8 cellular contexts compared by ENCODE assay signal in the genomic region with DNA sequence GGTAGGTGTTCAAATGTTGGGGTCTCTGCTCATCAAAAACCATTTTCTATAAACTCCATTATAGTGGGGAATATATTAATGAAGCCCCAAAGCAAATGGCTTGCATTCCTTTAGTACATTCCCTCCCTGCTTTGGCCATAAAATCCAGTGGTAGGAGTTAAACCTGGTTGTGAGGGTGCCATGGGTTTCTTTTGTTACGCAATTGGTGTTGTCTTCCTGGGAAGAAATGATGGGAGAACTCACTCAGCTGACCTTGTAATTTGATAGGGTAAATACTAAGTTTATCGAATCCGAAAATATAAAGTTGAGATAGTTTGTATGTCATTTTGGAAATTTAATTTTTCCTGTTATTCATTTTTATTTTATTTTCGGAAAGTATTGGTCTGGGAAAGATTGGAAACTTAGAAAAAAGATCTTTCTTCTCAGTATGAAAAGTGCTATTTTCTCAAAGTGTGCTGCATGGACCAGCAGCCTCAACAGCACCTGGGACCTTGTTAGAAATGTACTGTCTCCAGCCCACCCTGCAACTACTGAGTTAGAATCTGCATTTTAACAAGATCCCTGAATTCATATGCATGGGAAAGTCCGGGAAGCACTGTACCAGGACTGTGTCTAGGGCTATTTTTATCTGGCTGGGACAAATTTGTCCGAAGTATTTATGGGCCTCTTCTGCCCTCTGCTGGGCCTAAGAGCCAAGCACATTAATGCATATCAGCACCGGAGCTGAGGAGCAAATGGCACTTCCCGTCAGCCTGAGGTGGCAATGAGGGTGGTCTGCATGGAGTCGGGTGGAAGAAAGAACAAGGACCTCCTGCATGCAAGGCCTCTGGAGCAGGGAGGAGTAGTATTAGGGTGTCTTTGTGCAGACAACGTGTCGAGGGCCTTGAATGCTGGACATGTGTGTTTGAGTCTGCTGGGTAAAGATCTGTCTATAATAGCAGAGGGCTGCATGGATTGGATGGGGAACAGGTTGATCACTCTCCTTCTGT. TPM values are rescaled to one million over a fixed set of nuclear protein-coding genes. Genes with fewer than 3 reads are reported as not detected.
DNase-seq lines count a peak whose midpoint lies in the region; ATAC-seq and TF ChIP-seq lines count a peak whose summit lies in the region.

No MANE protein-coding gene starts in this region.

- H3K27me3 ChIP-seq in left lung = no peaks in the 10 kb centered on the region

- intact Hi-C loops in left lung (cut with DNase I) = loop anchor here in 1 of 2 donors (10.0 kb wide), 1 partner anchor 318 kb away; no protein-coding TSS in a partner anchor

- DNase-seq in ACHN (peak; percentile 68), GM20000 (ENCODE audit: low spot score) (peak; percentile 48), NCI-H226 (peak; percentile 67), chondrocyte (ENCODE audit: low spot score) (no peak), left lung (peak in 1 of 2 donors; percentile 48)
- DNase-seq in activated CD4-positive, CD25-positive, alpha-beta regulatory T cell treated with anti-CD3 and anti-CD28 coated beads, Interleukin-2, amount 50 U/mL, for 72 hours = peak; percentile 53
- peak; percentile 27 to 28 for DNase-seq in stimulated activated CD4-positive, alpha-beta T cell treated with anti-CD3 and anti-CD28 coated beads, Interleukin-2, amount 100 ng/mL, for 48 hours

- H3K4me1 ChIP-seq in left lung = peaks cover 0 to 3% of the 10 kb centered on the region in 2 donors

- no peak overlapping the region for H3K4me3 Mint-ChIP-seq in chondrocyte (ENCODE audit: unreplicated experiment)

- peaks cover 8% of the 10 kb centered on the region for H3K4me1 Mint-ChIP-seq in chondrocyte (ENCODE audit: low read depth)

- H3K9me3 ChIP-seq in left lung = no peaks in the 10 kb centered on the region

- no peak overlapping the region for H3K27ac ChIP-seq in left lung

- H3K9me3 Mint-ChIP-seq in chondrocyte (ENCODE audit: low read depth) = peaks cover 9% of the 10 kb centered on the region

- TF ChIP-seq CTCF in GM20000 (IDR thresholded peaks at IDR 0.05; ENCODE audit: extremely low read depth, missing control alignments) (peak; percentile 68), chondrocyte (IDR thresholded peaks at IDR 0.05) (peak; percentile 98), left lung (IDR thresholded peaks at IDR 0.05) (peak; percentile 70 to 82)

- in situ Hi-C loops in ACHN (cut with HindIII; ENCODE audit: low pct_ligation_motif_present, low pct_unique_long_range_greater_than_20kb, low sequenced_read_pairs) = no loop called here

- peaks cover 3% of the 10 kb centered on the region for H3K36me3 Mint-ChIP-seq in chondrocyte (ENCODE audit: low read depth)

- H3K4me3 ChIP-seq in left lung = no peak overlapping the region

- H3K36me3 ChIP-seq in left lung = no peaks in the 10 kb centered on the region

- H3K27me3 Mint-ChIP-seq in chondrocyte (ENCODE audit: low read depth) = peaks cover 4% of the 10 kb centered on the region

- peak; percentile 100 for ATAC-seq in left lung
- ATAC-seq in GM21447 (IDR thresholded peaks at IDR 0.05; ENCODE audit: unreplicated experiment) = no peak

- H3K27ac Mint-ChIP-seq in chondrocyte (ENCODE audit: unreplicated experiment) = no peak overlapping the region

RNA-seq across cellular contexts. Expression of gene FAM81A, which starts 54.7 kb away (rescaled TPM):
- total RNA-seq in chondrocyte (0.15 to 0.54 TPM in 2 of 3 replicates, not detected in the other), left lung (1 to 10 TPM; 1.9 to 2.2 TPM)
